In genomic region chr7:152633072-152633471, GRCh38 we compare ENCODE assay signal across 23 cellular contexts. TPM values are rescaled to one million over a fixed set of nuclear protein-coding genes. Genes with fewer than 3 reads are reported as not detected.
DNase-seq lines count a peak whose midpoint lies in the region; ATAC-seq, FAIRE-seq and TF ChIP-seq lines count a peak whose summit lies in the region.
"Had no signal": no experiment of that assay in that cellular context is flagged by ENCODE, and none has a peak within 500 bp of the region (broad histone marks: within the 10 kb centered on the region; RNA-seq: fewer than 3 reads in every experiment).

No MANE protein-coding gene starts in this region.

- TF ChIP-seq RAD21 in IMR-90 (IDR thresholded peaks at IDR 0.05; ENCODE audit: low read length) (no peak), GM12878 (IDR thresholded peaks at IDR 0.05; ENCODE audit: insufficient read depth, low read depth, low read length) (no peak)

- POLR2A ChIA-PET in IMR-90 (lab: Charles Lee; ENCODE audit: unreplicated experiment): no interaction called here
- POLR2A ChIA-PET in GM12878 (lab: Charles Lee): no interaction called here

- H2BK120ac ChIP-seq in IMR-90 (ENCODE audit: low read depth, low read length): no peak overlapping the region

- 100% methylated on average over 4 of the region's 8 CpGs; no CpG with 5 or more reads in 1 of the 2 experiments for WGBS in IMR-90 (ENCODE audit: extremely low coverage in 2 of 2, insufficient read length in 1 of 2), 2 experiments
- WGBS in GM12878 (ENCODE audit: insufficient coverage, insufficient replicate concordance, low lambda C conversion rate, missing lambda C conversion rate): 27% methylated on average over 8 of the region's 8 CpGs

- TF ChIP-seq EP300 in GM12878 (IDR thresholded peaks at IDR 0.05; ENCODE audit: borderline replicate concordance in 1 of 2, control insufficient read depth in 1 of 2, low read depth in 2 of 2, low read length in 2 of 2): no peak

- H3K36me3 ChIP-seq in BLaER1 (no peaks in the 10 kb centered on the region), IMR-90 (ENCODE audit: control insufficient read depth, insufficient read depth, low read length) (no peaks in the 10 kb centered on the region), GM12878 (ENCODE audit: control insufficient read depth in 2 of 2, insufficient read depth in 2 of 2, low read length in 1 of 2) (no peaks in the 10 kb centered on the region)
- H3K36me3 ChIP-seq: BE2C, HAP-1 had no signal

- H2AFZ ChIP-seq in IMR-90 (replicated peaks; ENCODE audit: low read length, poor library complexity) (peak overlapping the region; percentile 49), GM12878 (ENCODE audit: control insufficient read depth, low read depth, low read length) (no peak overlapping the region)
- H2AFZ ChIP-seq: GM23338 had no signal

- H3K4me1 Mint-ChIP-seq in memory B cell: no peaks in the 10 kb centered on the region
- H3K4me1 Mint-ChIP-seq: CD4-positive, CD25-positive, alpha-beta regulatory T cell; GM23338 had no signal

- no peaks in the 10 kb centered on the region for H3K36me3 Mint-ChIP-seq in memory B cell
- H3K36me3 Mint-ChIP-seq: CD8-positive, alpha-beta T cell had no signal

- no peak for DNase-seq in IMR-90
- DNase-seq in GM12878 (ENCODE audit: low read depth, low spot score): no peak
- DNase-seq in memory B cell (ENCODE audit: low spot score in 2 of 2): no peak
- DNase-seq in NCI-H748 (lab: John Stamatoyannopoulos, UW; ENCODE audit: unreplicated experiment): no peak
- no peak for DNase-seq in DMS53 treated with DMSO at 0.1 percent for 48 hours (lab: John Stamatoyannopoulos, UW; ENCODE audit: unreplicated experiment)
- DNase-seq: 8988T; ACHN; AML-193; BE2C; Caco-2; CD4-positive, CD25-positive, alpha-beta regulatory T cell; CD8-positive, alpha-beta T cell; DMS153; DMS79 treated with DMSO at 0.1 percent for 48 hours; HFFc6 had no signal

- H3K4me3 ChIP-seq in BLaER1 (no peak overlapping the region), IMR-90 (ENCODE audit: insufficient read depth, low read depth, low read length) (no peak overlapping the region), GM12878 (no peak overlapping the region)
- H3K4me3 ChIP-seq: A549, GM23338, HAP-1 had no signal

- no peak overlapping the region for H2AK9ac ChIP-seq in IMR-90 (replicated peaks; ENCODE audit: low read depth, low read length, poor library complexity)

- BruUV-seq in IMR-90 (replicated peaks; lab: Mats Ljungman, UMichigan): no TSS peak
- no TSS peak for BruUV-seq in GM12878 (replicated peaks; lab: Mats Ljungman, UMichigan)

- intact Hi-C loops in IMR-90 (cut with micrococcal nuclease) (no loop called here), GM12878 (cut with micrococcal nuclease; ENCODE audit: unreplicated experiment) (no loop called here)

- H3K9ac ChIP-seq in BLaER1 (no peak overlapping the region), IMR-90 (ENCODE audit: low read depth, low read length) (no peak overlapping the region), GM12878 (ENCODE audit: control insufficient read depth, insufficient read depth, low read length) (no peak overlapping the region)

- H3K4me2 ChIP-seq in BLaER1 (peak overlapping the region; percentile 22), IMR-90 (ENCODE audit: low read depth, low read length) (no peak overlapping the region), GM12878 (ENCODE audit: control insufficient read depth, insufficient read depth) (no peak overlapping the region)
- H3K4me2 ChIP-seq: A549, GM23338 had no signal

- TF ChIP-seq CTCF in IMR-90 (conservative IDR thresholded peaks at IDR 0.05; ENCODE audit: low read depth, low read length) (no peak), GM12878 (IDR thresholded peaks at IDR 0.05 in 2 of 3, conservative IDR thresholded peaks at IDR 0.05 in 1 of 3; ENCODE audit: control insufficient read depth in 2 of 3, extremely low read depth in 1 of 3, insufficient read depth in 1 of 3, low read depth in 3 of 3, low read length in 3 of 3) (no peak)

- H3K9me1 ChIP-seq in IMR-90 (ENCODE audit: insufficient read depth, low read length): no peaks in the 10 kb centered on the region

- SMC1A ChIA-PET in GM12878 (lab: Charles Lee; ENCODE audit: uncharacterized antibody, unreplicated experiment): no interaction called here

- no peak overlapping the region for H3K4me3 Mint-ChIP-seq in memory B cell
- H3K4me3 Mint-ChIP-seq: CD4-positive, CD25-positive, alpha-beta regulatory T cell; CD8-positive, alpha-beta T cell; GM23338; HFFc6 had no signal

- RAD21 ChIA-PET in GM12878 (lab: Charles Lee; ENCODE audit: unreplicated experiment): no interaction called here

- in situ Hi-C loops in IMR-90 (cut with MboI; ENCODE audit: low sequenced_read_pairs): no loop called here
- in situ Hi-C loops in GM12878 (cut with MboI): no loop called here

- dilution Hi-C loops in IMR-90 (cut with HindIII; ENCODE audit: low sequenced_read_pairs, unreplicated experiment): no loop called here

- H3K23ac ChIP-seq in IMR-90 (ENCODE audit: low read depth, low read length): no peak overlapping the region

- H4K20me1 ChIP-seq in BLaER1 (no peaks in the 10 kb centered on the region), IMR-90 (ENCODE audit: insufficient read depth, low read length) (no peaks in the 10 kb centered on the region), GM12878 (ENCODE audit: control insufficient read depth, insufficient read depth) (no peaks in the 10 kb centered on the region)

- H3K4ac ChIP-seq in IMR-90 (ENCODE audit: low read depth, low read length): no peak overlapping the region

- no peak for FAIRE-seq in GM12878 (lab: Jason Lieb, UNC)
- FAIRE-seq: A549, G401.6, H54 had no signal

- no peak overlapping the region for H4K91ac ChIP-seq in IMR-90 (ENCODE audit: insufficient read depth, low read depth, low read length)

- no peak overlapping the region for H3K27ac ChIP-seq in BLaER1
- no peak overlapping the region for H3K27ac ChIP-seq in IMR-90 (ENCODE audit: insufficient read depth, low read length)
- no peak overlapping the region for H3K27ac ChIP-seq in GM12878 (ENCODE audit: control insufficient read depth, insufficient read depth)
- H3K27ac ChIP-seq: A549, C4-2B had no signal

- H3K9me3 ChIP-seq in BLaER1 (no peaks in the 10 kb centered on the region), IMR-90 (ENCODE audit: control insufficient read depth, insufficient read depth, low read length) (no peaks in the 10 kb centered on the region), GM12878 (replicated peaks; ENCODE audit: control insufficient read depth, insufficient read depth, low read length) (no peaks in the 10 kb centered on the region)
- H3K9me3 ChIP-seq: A549, BE2C, Caco-2 had no signal

- H3K79me1 ChIP-seq in IMR-90 (ENCODE audit: low read depth in 1 of 2, low read length in 2 of 2): no peaks in the 10 kb centered on the region

- TF ChIP-seq POLR2A in IMR-90 (IDR thresholded peaks at IDR 0.05; ENCODE audit: low read depth, low read length) (no peak), GM12878 (IDR thresholded peaks at IDR 0.05; ENCODE audit: low read depth, low read length) (no peak)

- CTCF ChIA-PET in IMR-90 (lab: Yijun Ruan, JAX): no interaction called here
- CTCF ChIA-PET in GM12878 (lab: Yijun Ruan, JAX): no interaction called here

- no peak overlapping the region for H3K56ac ChIP-seq in IMR-90 (ENCODE audit: extremely low read depth, insufficient read depth, low read length)

- no peak overlapping the region for H2AK5ac ChIP-seq in IMR-90 (ENCODE audit: low read depth, low read length)

- peaks cover 4% of the 10 kb centered on the region for H3K27me3 Mint-ChIP-seq in memory B cell

- H3K79me2 ChIP-seq in GM12878 (ENCODE audit: control insufficient read depth, insufficient read depth, low read length): no peaks in the 10 kb centered on the region

- no peaks in the 10 kb centered on the region for H3K9me3 Mint-ChIP-seq in memory B cell
- H3K9me3 Mint-ChIP-seq: CD8-positive, alpha-beta T cell; GM23338; HFFc6 had no signal

- H3K18ac ChIP-seq in IMR-90 (ENCODE audit: low read depth, low read length): no peak overlapping the region

- no peak overlapping the region for H4K5ac ChIP-seq in IMR-90 (ENCODE audit: low read depth, low read length)

- H4K8ac ChIP-seq in IMR-90 (ENCODE audit: low read depth in 2 of 2, low read length in 2 of 2): no peak overlapping the region

- no peak overlapping the region for H3K27ac Mint-ChIP-seq in memory B cell
- H3K27ac Mint-ChIP-seq: CD8-positive, alpha-beta T cell; GM23338; HFFc6 had no signal

- H3K4me1 ChIP-seq in BLaER1 (no peaks in the 10 kb centered on the region; the same call in 1 of the 2 replicates), IMR-90 (ENCODE audit: control insufficient read depth, insufficient read depth, low read length) (no peaks in the 10 kb centered on the region), GM12878 (ENCODE audit: control insufficient read depth, insufficient read depth, low read length) (no peaks in the 10 kb centered on the region)
- H3K4me1 ChIP-seq: A549, BE2C, Caco-2, HAP-1 had no signal

- no peak overlapping the region for H2BK5ac ChIP-seq in IMR-90 (ENCODE audit: low read depth, low read length, poor library complexity, severe bottlenecking)

- no peak overlapping the region for H2BK15ac ChIP-seq in IMR-90 (ENCODE audit: low read depth, low read length)

- ATAC-seq in IMR-90 (ENCODE audit: low read depth): no peak
- no peak for ATAC-seq in GM12878
- ATAC-seq in memory B cell (ENCODE audit: low read depth): peak; percentile 64
- ATAC-seq in GM18520 (IDR thresholded peaks at IDR 0.05; ENCODE audit: unreplicated experiment): no peak
- ATAC-seq: A549; CD8-positive, alpha-beta T cell; GM23338 had no signal

- no peak overlapping the region for H3K14ac ChIP-seq in IMR-90 (replicated peaks; ENCODE audit: low read depth, low read length)

- H3K27me3 ChIP-seq in BLaER1: no peaks in the 10 kb centered on the region
- no peaks in the 10 kb centered on the region for H3K27me3 ChIP-seq in IMR-90 (ENCODE audit: control insufficient read depth, insufficient read depth, low read length)
- no peaks in the 10 kb centered on the region for H3K27me3 ChIP-seq in GM12878 (replicated peaks in 1 of 2; ENCODE audit: control insufficient read depth in 2 of 2, insufficient read depth in 2 of 2, low read length in 1 of 2)
- H3K27me3 ChIP-seq: BE2C had no signal

- no peak overlapping the region for H2BK20ac ChIP-seq in IMR-90 (ENCODE audit: low read depth, low read length)

RNA-seq across cellular contexts. Expression of gene XRCC2, which starts 42.9 kb away (rescaled TPM):
- total RNA-seq in IMR-90 (2012; rRNA removed) (3.6 and 5.6 TPM in 2 replicates), GM12878 (2014; rRNA removed) (15.9 and 17.6 TPM in 2 replicates), GM12878 (2014; rRNA removed; fragmentation: Illumina TruSeq; extraction: Trizol) (20.3 and 21.4 TPM in 2 replicates), GM12878 (2021) (10.7 and 12.9 TPM in 2 replicates)
- polyA plus RNA-seq in IMR-90 (2012; rRNA removed) (2.0 and 2.2 TPM in 2 replicates), GM12878 (2011; rRNA removed) (15.5 and 24.0 TPM in 2 replicates), GM12878 (2014; fragmentation: Illumina TruSeq; extraction: Trizol) (20.2 and 26.7 TPM in 2 replicates), GM12878 (2014; fragmentation: Nextera tagmentation; extraction: Ambion mirVana) (1 to 10 TPM; 4.8 to 6.3 TPM), GM12878 (2014; rRNA removed) (14.6 and 14.8 TPM in 2 replicates), GM12878 (2016; fragmentation: Nextera tagmentation; extraction: Ambion mirVana) (10 to 100 TPM; 12.1 to 13.1 TPM)
- 0.32 and 0.60 TPM in 2 replicates for polyA plus RNA-seq in IMR-90 (2012; cell fraction: cytosol; rRNA removed)
- 0.88 and 2.1 TPM in 2 replicates for polyA plus RNA-seq in IMR-90 (2012; cell fraction: nucleus; rRNA removed; ENCODE audit: low replicate concordance)
- 24.0 and 24.8 TPM in 2 replicates for total RNA-seq in GM12878 (2013; cell fraction: nucleolus; rRNA removed)
- polyA plus RNA-seq in GM12878 (2011; ENCODE audit: low read depth): 2.3 TPM
- 7.9 and 8.6 TPM in 2 replicates for polyA plus RNA-seq in GM12878 (2011; cell fraction: cytosol; rRNA removed)
- polyA plus RNA-seq in GM12878 (2011; cell fraction: nucleus; rRNA removed): 20.2 and 27.9 TPM in 2 replicates
- polyA plus RNA-seq in GM12878 (2012): 3.6 and 4.0 TPM in 2 replicates
- polyA minus RNA-seq in GM12878 (2011; rRNA and poly(A)+ RNA removed): 8.1 and 9.4 TPM in 2 replicates
- polyA minus RNA-seq in GM12878 (2011; cell fraction: cytosol; rRNA and poly(A)+ RNA removed): 2.7 and 4.2 TPM in 2 replicates
- 6.0 and 10.2 TPM in 2 replicates for polyA minus RNA-seq in GM12878 (2011; cell fraction: nucleus; rRNA and poly(A)+ RNA removed)
